In the genomic region with DNA sequence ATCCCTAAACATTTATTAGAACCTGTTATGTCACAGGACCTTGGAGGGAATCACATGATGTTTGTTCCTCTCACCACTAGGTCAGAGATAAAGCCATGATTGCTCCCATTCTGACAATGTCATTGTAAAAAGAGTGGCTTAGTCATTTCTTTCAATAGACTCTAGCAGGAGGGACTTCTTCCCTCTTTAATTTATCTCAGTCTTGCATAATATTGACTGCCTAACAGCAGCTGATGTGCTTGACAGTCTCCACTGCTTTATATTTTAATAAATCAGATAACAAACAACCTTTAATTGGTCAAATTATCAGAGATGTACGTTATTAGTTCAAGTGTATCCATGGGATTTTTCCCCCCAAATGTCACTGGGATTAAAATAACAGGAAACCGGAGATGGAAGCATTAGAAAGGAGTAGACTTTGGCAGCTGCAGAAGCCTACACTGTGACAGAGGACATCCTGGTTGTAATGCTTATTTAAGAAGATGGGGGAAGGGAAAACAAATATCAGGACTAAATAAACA, we compare ENCODE assay signal across 18 cellular contexts. TPM values are rescaled to one million over a fixed set of nuclear protein-coding genes. Genes with fewer than 3 reads are reported as not detected.
DNase-seq lines count a peak whose midpoint lies in the region; ATAC-seq, FAIRE-seq and TF ChIP-seq lines count a peak whose summit lies in the region.
"Had no signal": no experiment of that assay in that cellular context is flagged by ENCODE, and none has a peak within 500 bp of the region (broad histone marks: within the 10 kb centered on the region; RNA-seq: fewer than 3 reads in every experiment).

No MANE protein-coding gene starts in this region.

- TF ChIP-seq POLR2A in A549 (IDR thresholded peaks at IDR 0.05; ENCODE audit: low read length) (no peak), GM12891 (IDR thresholded peaks at IDR 0.05; ENCODE audit: low read depth, low read length) (no peak)

- CTCF ChIA-PET in A549 (lab: Yijun Ruan, JAX), result no interaction called here

- TF ChIP-seq EP300 in A549 (IDR thresholded peaks at IDR 0.05), result no peak

- no peak for FAIRE-seq in A549 (lab: Jason Lieb, UNC)
- FAIRE-seq in GM12891 (lab: Jason Lieb, UNC), result no peak
- FAIRE-seq: H54 had no signal

- no peaks in the 10 kb centered on the region for H3K36me3 ChIP-seq in GM23338 (ENCODE audit: insufficient read depth)
- H3K36me3 ChIP-seq: neutrophil had no signal

- H4K20me1 ChIP-seq in GM23338 (replicated peaks; ENCODE audit: insufficient read depth), result no peaks in the 10 kb centered on the region

- H3F3A ChIP-seq in GM23338 (replicated peaks; ENCODE audit: low read depth), result no peaks in the 10 kb centered on the region

- H3K9me3 ChIP-seq in A549, result no peaks in the 10 kb centered on the region
- H3K9me3 ChIP-seq: neutrophil had no signal

- H3K36me3 Mint-ChIP-seq in GM23338 (ENCODE audit: low read depth), result no peaks in the 10 kb centered on the region; the same call in 2 of the 3 replicates
- no peaks in the 10 kb centered on the region for H3K36me3 Mint-ChIP-seq in naive thymus-derived CD8-positive, alpha-beta T cell

- TF ChIP-seq RAD21 in A549 (conservative IDR thresholded peaks at IDR 0.05 in 1 of 2, IDR thresholded peaks at IDR 0.05 in 1 of 2), result no peak

- no peak overlapping the region for H2AFZ ChIP-seq in GM23338

- ATAC-seq in A549 (peak; percentile 50 to 72; a peak in 4 of 6 replicates), GM23338 (no peak), left lobe of liver (peak; percentile 72), GM21360 (IDR thresholded peaks at IDR 0.05; ENCODE audit: unreplicated experiment) (no peak)
- no peak for ATAC-seq in naive thymus-derived CD8-positive, alpha-beta T cell

- DNase-seq in A549 (ENCODE audit: low read depth in 1 of 2, low spot score in 1 of 2), result peak; percentile 18 to 60
- no peak for DNase-seq in GM23338 (ENCODE audit: low spot score)
- peak; percentile 62 to 78 for DNase-seq in SHP77 (lab: John Stamatoyannopoulos, UW)
- no peak for DNase-seq in left lobe of liver (ENCODE audit: low spot score)
- no peak for DNase-seq in stimulated activated CD4-positive, alpha-beta T cell treated with anti-CD3 and anti-CD28 coated beads, Interleukin-4, amount 100 ng/mL, for 24 hours
- no peak for DNase-seq in naive thymus-derived CD8-positive, alpha-beta T cell
- DNase-seq in GM12891 (ENCODE audit: insufficient read length, low spot score), result no peak
- DNase-seq: activated CD4-positive, alpha-beta T cell treated with anti-CD3 and anti-CD28 coated beads, Interleukin-2, amount 10 ng/mL, durations not matched to agents 24 days and 14 days; activated effector memory CD4-positive, alpha-beta T cell treated with Interleukin-2 at 50 U/mL for 16 hours; C1 segment of cervical spinal cord; erythroblast; NCI-H446; stimulated activated CD4-positive, alpha-beta T cell treated with anti-CD3 and anti-CD28 coated beads, Interleukin-1b, Interleukin-23, amount 100 ng/mL, for 48 hours; stimulated activated naive CD4-positive, alpha-beta T cell had no signal

- H3K27ac ChIP-seq in A549 (peak overlapping the region; percentile 44 to 63; a peak in 3 of 6 replicates), GM23338 (ENCODE audit: low read depth) (no peak overlapping the region)
- H3K27ac ChIP-seq: neutrophil had no signal

- H3K4me1 ChIP-seq in A549 (peaks cover 49% of the 10 kb centered on the region), GM23338 (ENCODE audit: insufficient read depth) (peaks cover 18% of the 10 kb centered on the region)

- H3K4me3 ChIP-seq in A549, result no peak overlapping the region
- peak overlapping the region; percentile 8; the same call in 1 of the 2 replicates for H3K4me3 ChIP-seq in GM23338

- peak overlapping the region; percentile 64 for H3K4me2 ChIP-seq in A549
- H3K4me2 ChIP-seq in GM23338, result peak overlapping the region; percentile 40

- peaks cover 19% of the 10 kb centered on the region for H3K4me1 Mint-ChIP-seq in GM23338
- H3K4me1 Mint-ChIP-seq in naive thymus-derived CD8-positive, alpha-beta T cell, result no peaks in the 10 kb centered on the region
- H3K4me1 Mint-ChIP-seq: activated CD4-positive, alpha-beta T cell treated with anti-CD3 and anti-CD28 coated beads, Interleukin-2, amount 10 ng/mL, durations not matched to agents 24 days and 14 days had no signal

- whole genome bisulfite sequencing in A549 (ENCODE audit: missing lambda C conversion rate), result 5% methylated on average over 2 of the region's 2 CpGs

- POLR2A ChIA-PET in A549 (lab: Yijun Ruan, JAX), result no interaction called here
- POLR2A ChIA-PET in naive thymus-derived CD8-positive, alpha-beta T cell (lab: Charles Lee), result no interaction called here

- no peaks in the 10 kb centered on the region for H3K27me3 ChIP-seq in GM23338 (ENCODE audit: insufficient read depth)
- H3K27me3 ChIP-seq: neutrophil had no signal

- TF ChIP-seq CTCF in A549 (IDR thresholded peaks at IDR 0.05), result no peak
- TF ChIP-seq CTCF in GM23338 (conservative IDR thresholded peaks at IDR 0.05; ENCODE audit: low read depth in 2 of 2), result no peak

- no peaks in the 10 kb centered on the region for H3K9me2 ChIP-seq in GM23338 (ENCODE audit: insufficient read depth)

- H3K27me3 Mint-ChIP-seq in GM23338 (ENCODE audit: insufficient read depth, low read depth, poor library complexity), result peaks cover 4% of the 10 kb centered on the region
- H3K27me3 Mint-ChIP-seq in naive thymus-derived CD8-positive, alpha-beta T cell, result peaks cover 6 to 15% (median 11%) of the 10 kb centered on the region in 5 donors
- H3K27me3 Mint-ChIP-seq: brain had no signal

- no peak overlapping the region for H3K27ac Mint-ChIP-seq in GM23338
- no peak overlapping the region for H3K27ac Mint-ChIP-seq in naive thymus-derived CD8-positive, alpha-beta T cell
- H3K27ac Mint-ChIP-seq: activated CD4-positive, alpha-beta T cell treated with anti-CD3 and anti-CD28 coated beads, Interleukin-2, amount 10 ng/mL, durations not matched to agents 24 days and 14 days had no signal

- H3K9me3 Mint-ChIP-seq in GM23338, result no peaks in the 10 kb centered on the region
- H3K9me3 Mint-ChIP-seq in naive thymus-derived CD8-positive, alpha-beta T cell, result no peaks in the 10 kb centered on the region
- H3K9me3 Mint-ChIP-seq: activated CD4-positive, alpha-beta T cell treated with anti-CD3 and anti-CD28 coated beads, Interleukin-2, amount 10 ng/mL, durations not matched to agents 24 days and 14 days; brain had no signal

- H3K79me2 ChIP-seq in GM23338 (replicated peaks; ENCODE audit: insufficient read depth), result no peaks in the 10 kb centered on the region

- no peak overlapping the region for H3K4me3 Mint-ChIP-seq in GM23338
- no peak overlapping the region for H3K4me3 Mint-ChIP-seq in naive thymus-derived CD8-positive, alpha-beta T cell
- H3K4me3 Mint-ChIP-seq: activated CD4-positive, alpha-beta T cell treated with anti-CD3 and anti-CD28 coated beads, Interleukin-2, amount 10 ng/mL, durations not matched to agents 24 days and 14 days had no signal

TF ChIP-seq in A549, 52 proteins besides CTCF, POLR2A, EP300 and RAD21 (continues in another document):
- TF ChIP-seq TFCP2L1 (CRISPR knock-in tag; IDR thresholded peaks at IDR 0.05) (no peak), ZNF302 (CRISPR knock-in tag; IDR thresholded peaks at IDR 0.05) (no peak), ZSCAN20 (CRISPR knock-in tag; IDR thresholded peaks at IDR 0.05) (no peak)
- TF ChIP-seq, protein P1, sequence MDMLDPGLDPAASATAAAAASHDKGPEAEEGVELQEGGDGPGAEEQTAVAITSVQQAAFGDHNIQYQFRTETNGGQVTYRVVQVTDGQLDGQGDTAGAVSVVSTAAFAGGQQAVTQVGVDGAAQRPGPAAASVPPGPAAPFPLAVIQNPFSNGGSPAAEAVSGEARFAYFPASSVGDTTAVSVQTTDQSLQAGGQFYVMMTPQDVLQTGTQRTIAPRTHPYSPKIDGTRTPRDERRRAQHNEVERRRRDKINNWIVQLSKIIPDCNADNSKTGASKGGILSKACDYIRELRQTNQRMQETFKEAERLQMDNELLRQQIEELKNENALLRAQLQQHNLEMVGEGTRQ (IDR thresholded peaks at IDR 0.05), result peak; percentile 36; the same call in 1 of the 2 replicates

TF ChIP-seq in GM23338, 12 proteins besides CTCF, POLR2A, EP300 and RAD21 (continues in another document):
- TF ChIP-seq JUNB (IDR thresholded peaks at IDR 0.05; ENCODE audit: unreplicated experiment) (no peak), NANOG (IDR thresholded peaks at IDR 0.05; ENCODE audit: borderline replicate concordance) (no peak), EZH2phosphoT487 (IDR thresholded peaks at IDR 0.05; ENCODE audit: unreplicated experiment) (no peak)

TF ChIP-seq in GM12891, 5 proteins besides CTCF, POLR2A, EP300 and RAD21:
- no peak for TF ChIP-seq POLR2AphosphoS5 (IDR thresholded peaks at IDR 0.05; ENCODE audit: low read depth, low read length)
- no peak for TF ChIP-seq SPI1 (IDR thresholded peaks at IDR 0.05; ENCODE audit: low read depth, low read length)
- TF ChIP-seq TAF1 (IDR thresholded peaks at IDR 0.05; ENCODE audit: low read depth, low read length), result no peak
- TF ChIP-seq POU2F2 (IDR thresholded peaks at IDR 0.05; ENCODE audit: low read depth, low read length), result no peak
- no peak for TF ChIP-seq PAX5 (IDR thresholded peaks at IDR 0.05; ENCODE audit: insufficient read depth, low read length, severe bottlenecking)

RNA-seq across cellular contexts. Expression of a gene that starts 39.6 kb away (rescaled TPM):
- 0.93 and 1.0 TPM in 2 replicates for polyA plus RNA-seq in A549 (2011; rRNA removed)
- 0.66 and 0.90 TPM in 2 replicates for polyA plus RNA-seq in A549 (2012; cell fraction: cytosol; rRNA removed)
- polyA plus RNA-seq in A549 (2012; cell fraction: nucleus; rRNA removed), result 1.5 and 1.6 TPM in 2 replicates
- 3.1 to 3.7 TPM (median 3.7 TPM) in 3 replicates for polyA plus RNA-seq in A549 (2017; fragmentation: RNase III; extraction: RNeasy Plus Mini Kit Qiagen cat#74134 plus additional on column Dnase treatment)
- polyA minus RNA-seq in A549 (2011; rRNA and poly(A)+ RNA removed), result 3.5 and 4.0 TPM in 2 replicates
- total RNA-seq in GM23338 (2014; rRNA removed; shearing (Covaris generic)), result 1.7 and 4.9 TPM in 2 replicates
- polyA plus RNA-seq in GM23338 (2016; fragmentation: Nextera tagmentation; extraction: Ambion mirVana), result 2.8 TPM in 2 replicates
- 2.8 TPM for total RNA-seq in left lobe of liver
- total RNA-seq in naive thymus-derived CD8-positive, alpha-beta T cell, result not detected
- not detected for polyA plus RNA-seq in naive thymus-derived CD8-positive, alpha-beta T cell
- polyA plus RNA-seq in GM12891 (2012; ENCODE audit: low read depth, missing spikeins), result not detected
- total RNA-seq: activated CD4-positive, alpha-beta T cell treated with anti-CD3 and anti-CD28 coated beads, Interleukin-2, amount 10 ng/mL, durations not matched to agents 24 days and 14 days had no signal

Comparison
In these comparisons a context has a peak if more than half of its experiments do, and no peak if none do; other contexts are left out.
1. ATAC-seq: peak in A549 (2 of 2) and left lobe of liver (single experiment); none in GM23338 (single experiment), GM21360 (single experiment) and naive thymus-derived CD8-positive, alpha-beta T cell (0 of 2).
2. DNase-seq: peak in A549 (2 of 2) and SHP77 (2 of 2); none in GM23338 (single experiment), left lobe of liver (single experiment), stimulated activated CD4-positive, alpha-beta T cell treated with anti-CD3 and anti-CD28 coated beads, Interleukin-4, amount 100 ng/mL, for 24 hours (single experiment), naive thymus-derived CD8-positive, alpha-beta T cell (0 of 10) and GM12891 (single experiment).